In genomic region chr9:93058357-93059096, GRCh38 we compare ENCODE assay signal across 8 cellular contexts. TPM values are rescaled to one million over a fixed set of nuclear protein-coding genes. Genes with fewer than 3 reads are reported as not detected.
DNase-seq lines count a peak whose midpoint lies in the region; ATAC-seq and TF ChIP-seq lines count a peak whose summit lies in the region.

Gene SUSD3, plus strand, starts transcription at chr9:93058701. Its CDS starts 42 bp downstream, at chr9:93058743.

- H3K36me3 Mint-ChIP-seq in type B pancreatic cell = no peaks in the 10 kb centered on the region

- DNase-seq in DMS53 treated with DMSO at 0.1 percent for 48 hours (lab: John Stamatoyannopoulos, UW; ENCODE audit: unreplicated experiment) = peak; percentile 19
- peak; percentile 29 for DNase-seq in LoVo (ENCODE audit: low spot score)
- peak; percentile 20 to 30 for DNase-seq in activated CD8-positive, alpha-beta memory T cell treated with anti-CD3 and anti-CD28 coated beads for 4 hours (ENCODE audit: low read depth in 2 of 2)
- DNase-seq in neuronal stem cell (ENCODE audit: low spot score) = peak; percentile 77
- no peak for DNase-seq in type B pancreatic cell (ENCODE audit: extremely low spot score, unreplicated experiment)
- no peak for DNase-seq in DMS79 treated with DMSO at 0.1 percent for 48 hours (lab: John Stamatoyannopoulos, UW)

- peak within 1 kb of the TSS; percentile 70 for H3K4me2 ChIP-seq in neuronal stem cell (ENCODE audit: insufficient read depth, low read length, poor library complexity, severe bottlenecking)

- no peaks in the 10 kb centered on the region for H3K9me3 ChIP-seq in esophagus (ENCODE audit: control insufficient read depth in 2 of 2, insufficient read depth in 1 of 2, low read depth in 1 of 2, low read length in 1 of 2)
- no peaks in the 10 kb centered on the region for H3K9me3 ChIP-seq in neuronal stem cell (replicated peaks in 1 of 2; ENCODE audit: control insufficient read depth in 2 of 2, insufficient read depth in 1 of 2, low read depth in 1 of 2, low read length in 2 of 2)

- H3K27ac ChIP-seq in esophagus (ENCODE audit: low read depth in 2 of 2, low read length in 1 of 2) = peak within 1 kb of the TSS; percentile 3 to 64
- H3K27ac ChIP-seq in neuronal stem cell (replicated peaks; ENCODE audit: low read length) = no peak within 1 kb of the TSS

- H2BK120ac ChIP-seq in neuronal stem cell (ENCODE audit: low read depth, low read length) = peak within 1 kb of the TSS; percentile 95

- H3K4me1 ChIP-seq in esophagus (ENCODE audit: control insufficient read depth in 2 of 2, insufficient read depth in 2 of 2, low read length in 1 of 2) (no peaks in the 10 kb centered on the region), neuronal stem cell (ENCODE audit: control insufficient read depth in 2 of 2, insufficient read depth in 1 of 2, low read depth in 1 of 2, low read length in 2 of 2) (peaks cover 0 to 6% of the 10 kb centered on the region in 2 donors)

- no peak within 1 kb of the TSS for H2AFZ ChIP-seq in neuronal stem cell (ENCODE audit: low read length)

- peak within 1 kb of the TSS; percentile 71 for H3K23ac ChIP-seq in neuronal stem cell (ENCODE audit: low read depth, low read length, poor library complexity)

- H3K79me1 ChIP-seq in neuronal stem cell (ENCODE audit: low read depth, low read length) = no peaks in the 10 kb centered on the region

- no peaks in the 10 kb centered on the region for H3K9me3 Mint-ChIP-seq in type B pancreatic cell

- ATAC-seq in GM21515 (IDR thresholded peaks at IDR 0.05; ENCODE audit: unreplicated experiment) = peak; percentile 32

- H3K27me3 ChIP-seq in esophagus (ENCODE audit: control insufficient read depth in 1 of 2, insufficient read depth in 2 of 2, low read length in 2 of 2) = no peaks in the 10 kb centered on the region
- peaks cover 0 to 77% (median 11%) of the 10 kb centered on the region in 3 experiments for H3K27me3 ChIP-seq in neuronal stem cell (ENCODE audit: control insufficient read depth in 3 of 3, insufficient read depth in 3 of 3, low read depth in 1 of 3, low read length in 3 of 3)

- H3K4me3 Mint-ChIP-seq in type B pancreatic cell = peak within 1 kb of the TSS; percentile 69

- H2AK5ac ChIP-seq in neuronal stem cell (ENCODE audit: low read depth, low read length) = peak within 1 kb of the TSS; percentile 82

- H2BK12ac ChIP-seq in neuronal stem cell (ENCODE audit: low read length) = no peak within 1 kb of the TSS

- H3K18ac ChIP-seq in neuronal stem cell (ENCODE audit: low read length) = peak within 1 kb of the TSS; percentile 95

- H4K91ac ChIP-seq in neuronal stem cell (ENCODE audit: low read depth, low read length, poor library complexity) = no peak within 1 kb of the TSS

- no peak for TF ChIP-seq CTCF in type B pancreatic cell (conservative IDR thresholded peaks at IDR 0.05)

- peak within 1 kb of the TSS; percentile 75 for H3K14ac ChIP-seq in neuronal stem cell (ENCODE audit: low read length)

- 1 to 2% methylated on average over 60 to 67 of the region's 67 CpGs for WGBS in esophagus, 2 donors
- no CpG with 5 or more reads among the region's 67 CpGs for WGBS in neuronal stem cell (ENCODE audit: extremely low coverage in 2 of 2, insufficient read length in 2 of 2, insufficient replicate concordance in 1 of 2), 2 donors

- no peak within 1 kb of the TSS for H4K8ac ChIP-seq in neuronal stem cell (ENCODE audit: low read depth, low read length)

- peak within 1 kb of the TSS; percentile 14 for H3K9ac ChIP-seq in neuronal stem cell (ENCODE audit: low read depth, low read length, poor library complexity)

- peak within 1 kb of the TSS; percentile 95 for H2BK15ac ChIP-seq in neuronal stem cell (ENCODE audit: low read length)

- no peak within 1 kb of the TSS for H3K4ac ChIP-seq in neuronal stem cell (ENCODE audit: low read length)

- peak within 1 kb of the TSS; percentile 67 for H2BK5ac ChIP-seq in neuronal stem cell (ENCODE audit: low read length)

- no peak within 1 kb of the TSS for H3K27ac Mint-ChIP-seq in type B pancreatic cell

- H3K4me1 Mint-ChIP-seq in type B pancreatic cell (ENCODE audit: unreplicated experiment) = peaks cover 15% of the 10 kb centered on the region

- H3K27me3 Mint-ChIP-seq in type B pancreatic cell = peaks cover 4% of the 10 kb centered on the region

- H3K36me3 ChIP-seq in esophagus (ENCODE audit: control insufficient read depth in 2 of 2, insufficient read depth in 2 of 2, low read length in 1 of 2) (no peaks in the 10 kb centered on the region), neuronal stem cell (replicated peaks in 1 of 2; ENCODE audit: control insufficient read depth in 2 of 2, insufficient read depth in 2 of 2, low read length in 2 of 2) (no peaks in the 10 kb centered on the region)

- peak within 1 kb of the TSS; percentile 35 to 52 for H3K4me3 ChIP-seq in esophagus (ENCODE audit: low read depth in 1 of 2, low read length in 2 of 2)
- H3K4me3 ChIP-seq in neuronal stem cell (ENCODE audit: low read length in 2 of 2) = peak within 1 kb of the TSS in 1 of 2 donors; percentile 70

RNA-seq across cellular contexts. Expression of gene SUSD3, which starts in this region (rescaled TPM):
- 1 to 10 TPM in 1 of 2 donors, under 1 TPM in 1; 0.83 to 1.9 TPM for polyA plus RNA-seq in esophagus
- polyA plus RNA-seq in neuronal stem cell (2013, experiment 1 of 2) = 1.9 TPM
- polyA plus RNA-seq in neuronal stem cell (2013, experiment 2 of 2) = 2.0 TPM
- total RNA-seq in type B pancreatic cell (ENCODE audit: low replicate concordance) = 1.5 and 3.8 TPM in 2 replicates

Comparison
In these comparisons a context has a peak if more than half of its experiments do, and no peak if none do; other contexts are left out.
1. DNase-seq: peak in DMS53 treated with DMSO at 0.1 percent for 48 hours (single experiment), LoVo (single experiment), activated CD8-positive, alpha-beta memory T cell treated with anti-CD3 and anti-CD28 coated beads for 4 hours (2 of 2) and neuronal stem cell (single experiment); none in type B pancreatic cell (single experiment) and DMS79 treated with DMSO at 0.1 percent for 48 hours (single experiment).